3 cellular contexts compared by ENCODE assay signal in genomic region chr11:2926611-2927492, GRCh38.
TF ChIP-seq lines count a peak whose summit lies in the region.

No MANE protein-coding gene starts in this region.

TF ChIP-seq in SK-N-SH, 30 proteins besides CTCF, POLR2A, EP300 and RAD21:
- no peak for TF ChIP-seq NFIC (IDR thresholded peaks at IDR 0.05; ENCODE audit: borderline replicate concordance)
- no peak for TF ChIP-seq MEF2A (IDR thresholded peaks at IDR 0.05; ENCODE audit: borderline replicate concordance, low read depth)
- TF ChIP-seq MAX (IDR thresholded peaks at IDR 0.05; ENCODE audit: low read depth) = no peak
- TF ChIP-seq TAF1 (IDR thresholded peaks at IDR 0.05; ENCODE audit: borderline replicate concordance, low read depth, low read length) = no peak
- TF ChIP-seq PBX3 (IDR thresholded peaks at IDR 0.05) = no peak
- TF ChIP-seq SIN3A (IDR thresholded peaks at IDR 0.05; ENCODE audit: borderline replicate concordance, low read depth, low read length) = no peak
- TF ChIP-seq NRF1 (IDR thresholded peaks at IDR 0.05; ENCODE audit: low read depth, low read length) = no peak

TF ChIP-seq in SK-N-SH treated with all-trans-retinoic acid at 6 μM for 48 hours, 23 proteins besides CTCF, POLR2A, EP300 and RAD21:
- no peak for TF ChIP-seq PATZ1 (CRISPR knock-in tag; IDR thresholded peaks at IDR 0.05; ENCODE audit: borderline replicate concordance)
- TF ChIP-seq ZNF8 (CRISPR knock-in tag; IDR thresholded peaks at IDR 0.05) = no peak
- TF ChIP-seq TOX (CRISPR knock-in tag; IDR thresholded peaks at IDR 0.05; ENCODE audit: borderline replicate concordance) = no peak
- no peak for TF ChIP-seq CSRNP3 (CRISPR knock-in tag; IDR thresholded peaks at IDR 0.05)
- TF ChIP-seq ZFP30 (CRISPR knock-in tag; IDR thresholded peaks at IDR 0.05) = no peak
- TF ChIP-seq BACH2 (CRISPR knock-in tag; IDR thresholded peaks at IDR 0.05; ENCODE audit: borderline replicate concordance) = no peak
- no peak for TF ChIP-seq CREB5 (CRISPR knock-in tag; IDR thresholded peaks at IDR 0.05; ENCODE audit: low read depth)
- no peak for TF ChIP-seq ARNTL (CRISPR knock-in tag; IDR thresholded peaks at IDR 0.05; ENCODE audit: borderline replicate concordance, low read depth)
- no peak for TF ChIP-seq CSDC2 (CRISPR knock-in tag; IDR thresholded peaks at IDR 0.05)

TF ChIP-seq in GM23338, 12 proteins besides CTCF, POLR2A, EP300 and RAD21:
- TF ChIP-seq REST (IDR thresholded peaks at IDR 0.05; ENCODE audit: unreplicated experiment) (no peak), JUNB (IDR thresholded peaks at IDR 0.05; ENCODE audit: unreplicated experiment) (no peak), EZH2 (IDR thresholded peaks at IDR 0.05; ENCODE audit: low read depth, unreplicated experiment) (no peak), ZNF114 (CRISPR knock-in tag; IDR thresholded peaks at IDR 0.05) (no peak), ZNF462 (CRISPR knock-in tag; IDR thresholded peaks at IDR 0.05) (no peak), EZH2phosphoT487 (IDR thresholded peaks at IDR 0.05; ENCODE audit: unreplicated experiment) (no peak), ETS1 (IDR thresholded peaks at IDR 0.05) (no peak), NANOG (IDR thresholded peaks at IDR 0.05; ENCODE audit: borderline replicate concordance) (no peak), STAT1 (IDR thresholded peaks at IDR 0.05; ENCODE audit: unreplicated experiment) (no peak), POLR2AphosphoS5 (IDR thresholded peaks at IDR 0.05; ENCODE audit: low read depth) (no peak)
